ENCODE assay signal across 22 cellular contexts in the genomic region with DNA sequence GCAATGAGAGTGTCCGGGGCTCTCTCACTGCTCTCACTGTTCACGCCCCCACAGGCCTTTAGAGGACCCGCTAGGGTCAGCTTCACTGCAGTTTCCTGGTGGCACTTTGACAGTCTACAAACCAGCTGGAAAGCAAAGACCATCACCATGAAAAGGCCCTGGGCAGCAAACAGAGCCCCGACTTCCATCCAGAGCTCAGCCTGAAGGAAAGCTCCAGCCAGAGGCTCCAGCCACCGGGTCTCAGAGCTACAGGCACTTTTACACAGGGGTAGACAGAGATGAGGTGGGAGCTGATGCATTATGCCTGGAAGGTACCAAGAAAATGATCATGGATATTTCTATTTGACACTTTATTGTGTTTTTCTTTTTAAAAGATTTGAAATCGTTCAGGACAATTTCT.
DNase-seq lines count a peak whose midpoint lies in the region; ATAC-seq and TF ChIP-seq lines count a peak whose summit lies in the region.
"Had no signal": no experiment of that assay in that cellular context is flagged by ENCODE, and none has a peak within 500 bp of the region (broad histone marks: within the 10 kb centered on the region; RNA-seq: fewer than 3 reads in every experiment).

No MANE protein-coding gene starts in this region.

- H3K4me3 Mint-ChIP-seq in WTC11, result no peak overlapping the region
- no peak overlapping the region for H3K4me3 Mint-ChIP-seq in activated CD4-positive, alpha-beta T cell treated with anti-CD3 and anti-CD28 coated beads, Interleukin-2, amount 10 ng/mL, durations not matched to agents 24 days and 14 days
- H3K4me3 Mint-ChIP-seq: activated B cell treated with CpG ODN at 0.5 μM for 24 hours; naive thymus-derived CD4-positive, alpha-beta T cell; stimulated activated naive B cell treated with anti-CD40 and anti-IgM and Interleukin-4, amounts not matched to agents 10 μg/mL and 1 μg/mL and 100 μg/mL, for 72 hours; T-helper 1 cell treated with Interleukin-12 subunit alpha and Interleukin-12 subunit beta and Interleukin-4 antibody, amounts not matched to agents 30 μg/mL and 1 μg/mL, for 36 hours had no signal

- H3K36me3 ChIP-seq in gastroesophageal sphincter, result no peaks in the 10 kb centered on the region
- H3K36me3 ChIP-seq in sigmoid colon, result no peaks in the 10 kb centered on the region
- H3K36me3 ChIP-seq: adrenal gland, BLaER1, left lung, prostate gland, upper lobe of left lung had no signal

- H3K27ac ChIP-seq in gastroesophageal sphincter (peak overlapping the region; percentile 82 to 89 (median 86)), sigmoid colon (peak overlapping the region; percentile 56 to 79 (median 60))
- H3K27ac ChIP-seq: adrenal gland, BLaER1, left lung had no signal

- no peaks in the 10 kb centered on the region for H3K27me3 ChIP-seq in gastroesophageal sphincter
- H3K27me3 ChIP-seq in sigmoid colon, result no peaks in the 10 kb centered on the region
- H3K27me3 ChIP-seq: adrenal gland, BLaER1, left lung, upper lobe of left lung had no signal

- peaks cover 27% of the 10 kb centered on the region for H3K4me1 Mint-ChIP-seq in WTC11
- no peaks in the 10 kb centered on the region for H3K4me1 Mint-ChIP-seq in activated CD4-positive, alpha-beta T cell treated with anti-CD3 and anti-CD28 coated beads, Interleukin-2, amount 10 ng/mL, durations not matched to agents 24 days and 14 days
- H3K4me1 Mint-ChIP-seq: activated B cell treated with CpG ODN at 0.5 μM for 24 hours; naive thymus-derived CD4-positive, alpha-beta T cell; stimulated activated naive B cell treated with anti-CD40 and anti-IgM and Interleukin-4, amounts not matched to agents 10 μg/mL and 1 μg/mL and 100 μg/mL, for 72 hours had no signal

- H3K4me3 ChIP-seq in gastroesophageal sphincter (peak overlapping the region in 1 of 2 donors; percentile 30), sigmoid colon (no peak overlapping the region)
- H3K4me3 ChIP-seq: adrenal gland, BLaER1, left lung, prostate gland, upper lobe of left lung had no signal

- no peaks in the 10 kb centered on the region for H3K27me3 Mint-ChIP-seq in WTC11 (ENCODE audit: low read depth)
- no peaks in the 10 kb centered on the region for H3K27me3 Mint-ChIP-seq in activated CD4-positive, alpha-beta T cell treated with anti-CD3 and anti-CD28 coated beads, Interleukin-2, amount 10 ng/mL, durations not matched to agents 24 days and 14 days
- H3K27me3 Mint-ChIP-seq: activated B cell treated with CpG ODN at 0.5 μM for 24 hours; naive thymus-derived CD4-positive, alpha-beta T cell; stimulated activated naive B cell treated with anti-CD40 and anti-IgM and Interleukin-4, amounts not matched to agents 10 μg/mL and 1 μg/mL and 100 μg/mL, for 72 hours had no signal

- H3K27ac Mint-ChIP-seq in WTC11, result no peak overlapping the region
- no peak overlapping the region for H3K27ac Mint-ChIP-seq in activated CD4-positive, alpha-beta T cell treated with anti-CD3 and anti-CD28 coated beads, Interleukin-2, amount 10 ng/mL, durations not matched to agents 24 days and 14 days
- H3K27ac Mint-ChIP-seq: activated B cell treated with CpG ODN at 0.5 μM for 24 hours; naive thymus-derived CD4-positive, alpha-beta T cell; stimulated activated naive B cell treated with anti-CD40 and anti-IgM and Interleukin-4, amounts not matched to agents 10 μg/mL and 1 μg/mL and 100 μg/mL, for 72 hours; T-helper 1 cell treated with Interleukin-12 subunit alpha and Interleukin-12 subunit beta and Interleukin-4 antibody, amounts not matched to agents 30 μg/mL and 1 μg/mL, for 36 hours had no signal

- DNase-seq in HEK293T (ENCODE audit: extremely low spot score) (peak; percentile 13), WTC11 (ENCODE audit: low spot score) (no peak), sigmoid colon (no peak), hepatic stellate cell (ENCODE audit: low spot score) (no peak), A172 (ENCODE audit: low spot score) (no peak)
- DNase-seq in activated CD4-positive, alpha-beta T cell treated with anti-CD3 and anti-CD28 coated beads, Interleukin-2, amount 10 ng/mL, durations not matched to agents 24 days and 14 days, result no peak
- no peak for DNase-seq in activated CD4-positive, CD25-positive, alpha-beta regulatory T cell treated with anti-CD3 and anti-CD28 coated beads, Interleukin-2, amount 50 U/mL, for 72 hours
- DNase-seq: activated B cell treated with CpG ODN at 0.5 μM for 24 hours; adrenal gland; DMS 273 treated with DMSO at 0.1 percent for 48 hours; foreskin melanocyte; Karpas-422; left lung; naive thymus-derived CD4-positive, alpha-beta T cell; RPMI8226; stimulated activated CD4-positive, alpha-beta T cell treated with anti-CD3 and anti-CD28 coated beads, Interleukin-15, amount 100 ng/mL, for 24 hours; stimulated activated naive B cell treated with anti-CD40 and anti-IgM and Interleukin-4, amounts not matched to agents 10 μg/mL and 1 μg/mL and 100 μg/mL, for 72 hours; upper lobe of left lung had no signal

- TF ChIP-seq CTCF in WTC11 (IDR thresholded peaks at IDR 0.05) (no peak), gastroesophageal sphincter (IDR thresholded peaks at IDR 0.05) (no peak), sigmoid colon (IDR thresholded peaks at IDR 0.05) (no peak)

- POLR2A ChIA-PET in HEK293T (lab: Yijun Ruan, JAX), result interaction anchor here (0.6 to 1.9 kb wide), 3 partner anchors 91 to 356 kb away, joined by 3 to 9 read pairs (median 3); partner anchors contain the start of gene ADAMTS6
- POLR2A ChIA-PET in WTC11 (lab: Charles Lee), result interaction anchor here (2.0 kb wide), 1 partner anchor 10 kb away, joined by 6 read pairs; no protein-coding TSS in a partner anchor

- peaks cover 7% of the 10 kb centered on the region; the same call in 1 of the 2 replicates for H3K9me3 Mint-ChIP-seq in WTC11
- peaks cover 4% of the 10 kb centered on the region for H3K9me3 Mint-ChIP-seq in activated CD4-positive, alpha-beta T cell treated with anti-CD3 and anti-CD28 coated beads, Interleukin-2, amount 10 ng/mL, durations not matched to agents 24 days and 14 days
- H3K9me3 Mint-ChIP-seq: activated B cell treated with CpG ODN at 0.5 μM for 24 hours; naive thymus-derived CD4-positive, alpha-beta T cell; stimulated activated naive B cell treated with anti-CD40 and anti-IgM and Interleukin-4, amounts not matched to agents 10 μg/mL and 1 μg/mL and 100 μg/mL, for 72 hours; T-helper 1 cell treated with Interleukin-12 subunit alpha and Interleukin-12 subunit beta and Interleukin-4 antibody, amounts not matched to agents 30 μg/mL and 1 μg/mL, for 36 hours had no signal

- TF ChIP-seq EP300 in gastroesophageal sphincter (IDR thresholded peaks at IDR 0.05) (no peak), sigmoid colon (IDR thresholded peaks at IDR 0.05) (no peak)

- intact Hi-C loops in sigmoid colon (cut with DNase I), result no loop called here
- intact Hi-C loops in activated CD4-positive, alpha-beta T cell treated with anti-CD3 and anti-CD28 coated beads, Interleukin-2, amount 10 ng/mL, durations not matched to agents 24 days and 14 days (cut with micrococcal nuclease), result no loop called here

- WGBS in gastroesophageal sphincter (ENCODE audit: low coverage in 1 of 2), 2 donors, result 45 to 53% methylated on average over 3 to 6 of the region's 6 CpGs
- WGBS in sigmoid colon, 2 donors, result 88% methylated on average over 6 of the region's 6 CpGs

- no peaks in the 10 kb centered on the region for H3K36me3 Mint-ChIP-seq in WTC11
- H3K36me3 Mint-ChIP-seq in activated CD4-positive, alpha-beta T cell treated with anti-CD3 and anti-CD28 coated beads, Interleukin-2, amount 10 ng/mL, durations not matched to agents 24 days and 14 days (ENCODE audit: low read depth), result no peaks in the 10 kb centered on the region
- H3K36me3 Mint-ChIP-seq: naive thymus-derived CD4-positive, alpha-beta T cell; stimulated activated naive B cell treated with anti-CD40 and anti-IgM and Interleukin-4, amounts not matched to agents 10 μg/mL and 1 μg/mL and 100 μg/mL, for 72 hours had no signal

- CTCF ChIA-PET in HEK293T (lab: Yijun Ruan, JAX) (interaction anchor here (0.6 to 1.1 kb wide), 2 partner anchors 22 to 482 kb away, joined by 3 to 4 read pairs; no protein-coding TSS in a partner anchor), WTC11 (lab: Charles Lee) (interaction anchor here (1.0 to 1.5 kb wide), 3 partner anchors 16 to 315 kb away, joined by 3 to 4 read pairs (median 4); no protein-coding TSS in a partner anchor)

- 0 out of 2 replicates have a peak, but pooled peaks have one; percentile 40 for ATAC-seq in WTC11
- ATAC-seq in gastroesophageal sphincter, result peak; percentile 1
- ATAC-seq: left lung; naive thymus-derived CD4-positive, alpha-beta T cell; stimulated activated naive B cell treated with anti-CD40 and anti-IgM and Interleukin-4, amounts not matched to agents 10 μg/mL and 1 μg/mL and 100 μg/mL, for 72 hours had no signal

- TF ChIP-seq POLR2A in gastroesophageal sphincter (IDR thresholded peaks at IDR 0.05) (no peak), sigmoid colon (IDR thresholded peaks at IDR 0.05) (no peak)

- H3K4me1 ChIP-seq in gastroesophageal sphincter, result peaks cover 8 to 56% (median 11%) of the 10 kb centered on the region in 3 donors
- H3K4me1 ChIP-seq in sigmoid colon, result peaks cover 0 to 33% (median 30%) of the 10 kb centered on the region in 4 donors
- H3K4me1 ChIP-seq: adrenal gland, left lung, prostate gland had no signal

- H3K9me3 ChIP-seq in gastroesophageal sphincter (no peaks in the 10 kb centered on the region), sigmoid colon (no peaks in the 10 kb centered on the region)
- H3K9me3 ChIP-seq: adrenal gland, BLaER1, left lung, prostate gland, upper lobe of left lung had no signal

TF ChIP-seq in HEK293T, 16 proteins besides CTCF, POLR2A, EP300 and RAD21:
- no peak for TF ChIP-seq SUZ12 (IDR thresholded peaks at IDR 0.05)
- TF ChIP-seq ARNT (IDR thresholded peaks at IDR 0.05), result no peak
- no peak for TF ChIP-seq FOXA1 (IDR thresholded peaks at IDR 0.05)

TF ChIP-seq in WTC11, 78 proteins besides CTCF, POLR2A, EP300 and RAD21:
- no peak for TF ChIP-seq ZNF138 (CRISPR knock-in tag; conservative IDR thresholded peaks at IDR 0.05)
- TF ChIP-seq FOXK1 (CRISPR knock-in tag; IDR thresholded peaks at IDR 0.05), result no peak
- no peak for TF ChIP-seq ZBTB43 (CRISPR knock-in tag; IDR thresholded peaks at IDR 0.05)
- TF ChIP-seq SMAD3 (CRISPR knock-in tag; IDR thresholded peaks at IDR 0.05; ENCODE audit: borderline replicate concordance), result no peak
- no peak for TF ChIP-seq SMAD4 (CRISPR knock-in tag; IDR thresholded peaks at IDR 0.05)
